Comparison of ENCODE assay signal across 8 cellular contexts in genomic region chr11:10809373-10810199, GRCh38.
DNase-seq lines count a peak whose midpoint lies in the region; ATAC-seq and TF ChIP-seq lines count a peak whose summit lies in the region.

No MANE protein-coding gene starts in this region.

- H3K4me3 Mint-ChIP-seq in memory B cell, result peak overlapping the region; percentile 98

- H3K4me1 Mint-ChIP-seq in memory B cell, result peaks cover 18% of the 10 kb centered on the region

- peak overlapping the region; percentile 95 for H3K27ac ChIP-seq in HL-60 (replicated peaks)

- H3K4me3 ChIP-seq in HL-60 (replicated peaks; ENCODE audit: insufficient read depth, low read length), result peak overlapping the region; percentile 40

- peaks cover 14% of the 10 kb centered on the region for H3K36me3 Mint-ChIP-seq in memory B cell

- no peaks in the 10 kb centered on the region for H3K9me3 Mint-ChIP-seq in memory B cell

- H3K27me3 Mint-ChIP-seq in memory B cell, result no peaks in the 10 kb centered on the region

- no peak for TF ChIP-seq CTCF in HL-60 (IDR thresholded peaks at IDR 0.05; ENCODE audit: insufficient read depth, low read length)

- DNase-seq in EH (ENCODE audit: low read depth) (peak; percentile 90), HL-60 (ENCODE audit: low read depth in 1 of 2, low spot score in 1 of 2) (no peak), T-helper 9 cell (peak; percentile 33), memory B cell (ENCODE audit: low spot score in 2 of 2) (no peak)
- DNase-seq in effector CD8-positive, alpha-beta T cell (lab: John Stamatoyannopoulos, UW), result peak; percentile 50
- peak; percentile 56 for DNase-seq in stimulated activated naive CD4-positive, alpha-beta T cell treated with Interleukin-2 at 50 U/mL for 16 hours (lab: John Stamatoyannopoulos, UW)

- ATAC-seq in GM19467 (IDR thresholded peaks at IDR 0.05; ENCODE audit: unreplicated experiment), result peak; percentile 12
- ATAC-seq in memory B cell (ENCODE audit: low read depth), result peak; percentile 3
- no peak for ATAC-seq in GM18520 (IDR thresholded peaks at IDR 0.05; ENCODE audit: unreplicated experiment)

- no peaks in the 10 kb centered on the region for H3K27me3 ChIP-seq in HL-60 (ENCODE audit: insufficient read depth, poor library complexity, severe bottlenecking)

- peak overlapping the region; percentile 97 for H3K27ac Mint-ChIP-seq in memory B cell

Comparison
In these comparisons a context has a peak if more than half of its experiments do, and no peak if none do; other contexts are left out.
1. DNase-seq: peak in EH (single experiment), T-helper 9 cell (single experiment), effector CD8-positive, alpha-beta T cell (single experiment) and stimulated activated naive CD4-positive, alpha-beta T cell treated with Interleukin-2 at 50 U/mL for 16 hours (single experiment); none in HL-60 (0 of 2) and memory B cell (0 of 2).